3 cellular contexts compared by ENCODE assay signal in genomic region chr1:107997846-107998245, GRCh38.
"Had no signal": no experiment of that assay in that cellular context is flagged by ENCODE, and none has a peak within 500 bp of the region (broad histone marks: within the 10 kb centered on the region; RNA-seq: fewer than 3 reads in every experiment).

No MANE protein-coding gene starts in this region.

- H3K4me3 ChIP-seq: GM12878 had no signal

- ATAC-seq: GM12878 had no signal

- DNase-seq: GDM1, GF-D8 had no signal
